In genomic region chr2:167001165-167001564, GRCh38 we compare ENCODE assay signal across 6 cellular contexts.
"Had no signal": no experiment of that assay in that cellular context is flagged by ENCODE, and none has a peak within 500 bp of the region (broad histone marks: within the 10 kb centered on the region; RNA-seq: fewer than 3 reads in every experiment).

No MANE protein-coding gene starts in this region.

- FAIRE-seq: HTR-8/SVneo had no signal

- H3K27ac ChIP-seq: HL-60, KMS-11 had no signal

- DNase-seq: IMR-90, KBM-7, KG1 had no signal

- H3K9ac ChIP-seq: KMS-11 had no signal

- H3K4me2 ChIP-seq: KMS-11 had no signal
